26 cellular contexts compared by ENCODE assay signal in genomic region chr7:78055579-78055978, GRCh38.
"Had no signal": no experiment of that assay in that cellular context is flagged by ENCODE, and none has a peak within 500 bp of the region (broad histone marks: within the 10 kb centered on the region; RNA-seq: fewer than 3 reads in every experiment).

No MANE protein-coding gene starts in this region.

- FAIRE-seq: astrocyte, pancreas, small intestine had no signal

- DNase-seq: activated CD4-positive, alpha-beta T cell treated with anti-CD3 and anti-CD28 coated beads for 4 hours; activated CD4-positive, alpha-beta T cell treated with anti-CD3 and anti-CD28 coated beads, Interleukin-2, amount 50 U/mL, for 4 hours; activated CD4-positive, CD25-positive, alpha-beta regulatory T cell; activated effector memory CD4-positive, alpha-beta T cell treated with anti-CD3 and anti-CD28 coated beads, Interleukin-2, amount 50 U/mL, for 16 hours; activated naive CD4-positive, alpha-beta T cell treated with anti-CD3 and anti-CD28 coated beads, Interleukin-2, amount 10 ng/mL, durations not matched to agents 7 days and 5 days; activated naive CD8-positive, alpha-beta T cell treated with anti-CD3 and anti-CD28 coated beads, Interleukin-2, amount 10 ng/mL, durations not matched to agents 7 days and 5 days; activated T-cell treated with anti-CD3 and anti-CD28 coated beads for 4 hours; brain microvascular endothelial cell; central memory CD4-positive, alpha-beta T cell; foreskin keratinocyte; islet precursor cell; left ventricle myocardium superior; naive B cell; nephron progenitor cell; nucleus accumbens; pancreas; psoas muscle; sigmoid colon; small intestine; stimulated activated naive CD4-positive, alpha-beta T cell; SW 1271; T-helper 17 cell; T1000; tibial artery had no signal

- H3K4me1 Mint-ChIP-seq: activated naive CD4-positive, alpha-beta T cell treated with anti-CD3 and anti-CD28 coated beads, Interleukin-2, amount 10 ng/mL, durations not matched to agents 7 days and 5 days; activated naive CD8-positive, alpha-beta T cell treated with anti-CD3 and anti-CD28 coated beads, Interleukin-2, amount 10 ng/mL, durations not matched to agents 7 days and 5 days had no signal

- H3K4me3 Mint-ChIP-seq: activated naive CD4-positive, alpha-beta T cell treated with anti-CD3 and anti-CD28 coated beads, Interleukin-2, amount 10 ng/mL, durations not matched to agents 7 days and 5 days; activated naive CD8-positive, alpha-beta T cell treated with anti-CD3 and anti-CD28 coated beads, Interleukin-2, amount 10 ng/mL, durations not matched to agents 7 days and 5 days; mesothelial cell of epicardium; naive B cell; nephron progenitor cell; T-helper 17 cell had no signal

- H3K27ac Mint-ChIP-seq: activated naive CD4-positive, alpha-beta T cell treated with anti-CD3 and anti-CD28 coated beads, Interleukin-2, amount 10 ng/mL, durations not matched to agents 7 days and 5 days; activated naive CD8-positive, alpha-beta T cell treated with anti-CD3 and anti-CD28 coated beads, Interleukin-2, amount 10 ng/mL, durations not matched to agents 7 days and 5 days; mesothelial cell of epicardium; naive B cell; nephron progenitor cell; T-helper 17 cell had no signal

- H3K9me3 Mint-ChIP-seq: activated naive CD4-positive, alpha-beta T cell treated with anti-CD3 and anti-CD28 coated beads, Interleukin-2, amount 10 ng/mL, durations not matched to agents 7 days and 5 days; activated naive CD8-positive, alpha-beta T cell treated with anti-CD3 and anti-CD28 coated beads, Interleukin-2, amount 10 ng/mL, durations not matched to agents 7 days and 5 days; mesothelial cell of epicardium; nephron progenitor cell had no signal

- H3K36me3 Mint-ChIP-seq: activated naive CD4-positive, alpha-beta T cell treated with anti-CD3 and anti-CD28 coated beads, Interleukin-2, amount 10 ng/mL, durations not matched to agents 7 days and 5 days; activated naive CD8-positive, alpha-beta T cell treated with anti-CD3 and anti-CD28 coated beads, Interleukin-2, amount 10 ng/mL, durations not matched to agents 7 days and 5 days; mesothelial cell of epicardium; naive B cell had no signal
